ENCODE assay signal across 29 cellular contexts in genomic region chr1:71921197-71921596, GRCh38.
"Had no signal": no experiment of that assay in that cellular context is flagged by ENCODE, and none has a peak within 500 bp of the region (broad histone marks: within the 10 kb centered on the region; RNA-seq: fewer than 3 reads in every experiment).

No MANE protein-coding gene starts in this region.

- H3K4me1 ChIP-seq: parathyroid adenoma, prostate gland, psoas muscle, right atrium auricular region, spleen had no signal

- DNase-seq: naive B cell; naive thymus-derived CD4-positive, alpha-beta T cell; naive thymus-derived CD8-positive, alpha-beta T cell; natural killer cell; nephron progenitor cell; nucleus accumbens; occipital lobe; ovary; pancreas; posterior cingulate gyrus; psoas muscle; retina; right cardiac atrium; sigmoid colon; small intestine; spleen; stimulated activated CD4-positive, alpha-beta T cell treated with anti-CD3 and anti-CD28 coated beads, Interleukin-12 subunit alpha, Interleukin-12 subunit beta, amount 100 ng/mL, for 4 hours; stimulated activated CD4-positive, alpha-beta T cell treated with anti-CD3 and anti-CD28 coated beads, Interleukin-15, amount 100 ng/mL, for 24 hours; stimulated activated CD4-positive, alpha-beta T cell treated with anti-CD3 and anti-CD28 coated beads, Interleukin-1b, Interleukin-23, amount 100 ng/mL, for 48 hours; stimulated activated CD4-positive, alpha-beta T cell treated with anti-CD3 and anti-CD28 coated beads, Interleukin-2, amount 100 ng/mL, for 24 hours had no signal

- H3K4me2 ChIP-seq: neural progenitor cell, smooth muscle cell had no signal

- FAIRE-seq: pancreas, small intestine had no signal

- H3K27me3 ChIP-seq: neural progenitor cell, neutrophil, ovary, pancreas, right atrium auricular region, sigmoid colon, spleen had no signal

- H3K36me3 ChIP-seq: neural progenitor cell, neutrophil, ovary, pancreas, prostate gland, right atrium auricular region, sigmoid colon, spleen had no signal

- H3K79me2 ChIP-seq: parathyroid adenoma had no signal

- H2AFZ ChIP-seq: parathyroid adenoma had no signal

- H3K9ac ChIP-seq: neural progenitor cell, parathyroid adenoma had no signal

- H3K4me3 ChIP-seq: neural progenitor cell, ovary, pancreas, prostate gland, psoas muscle, right atrium auricular region, sigmoid colon, skin epidermis, smooth muscle cell, spleen had no signal

- H3K27ac ChIP-seq: neural progenitor cell, neutrophil, ovary, pancreas, parathyroid adenoma, prostate gland, psoas muscle, right atrium auricular region, sigmoid colon, skin epidermis, spleen had no signal

- ATAC-seq: naive thymus-derived CD4-positive, alpha-beta T cell; naive thymus-derived CD8-positive, alpha-beta T cell; natural killer cell; natural killer cell treated with Interleukin-12 subunit alpha and Interleukin-12 subunit beta and Interleukin-15 and Interleukin-18, amount 100 ng/mL, for 72 hours; pancreas; psoas muscle; right cardiac atrium; sciatic nerve had no signal

- H3K9me3 ChIP-seq: neutrophil, ovary, pancreas, prostate gland, psoas muscle, right atrium auricular region, sigmoid colon had no signal
